In genomic region chr17:55086635-55087058, GRCh38 we compare ENCODE assay signal across 1 cellular context.
TF ChIP-seq lines count a peak whose summit lies in the region.

No MANE protein-coding gene starts in this region.

TF ChIP-seq in GM23338, 12 proteins besides CTCF, POLR2A, EP300 and RAD21 (continued from another document):
- TF ChIP-seq, protein P1, sequence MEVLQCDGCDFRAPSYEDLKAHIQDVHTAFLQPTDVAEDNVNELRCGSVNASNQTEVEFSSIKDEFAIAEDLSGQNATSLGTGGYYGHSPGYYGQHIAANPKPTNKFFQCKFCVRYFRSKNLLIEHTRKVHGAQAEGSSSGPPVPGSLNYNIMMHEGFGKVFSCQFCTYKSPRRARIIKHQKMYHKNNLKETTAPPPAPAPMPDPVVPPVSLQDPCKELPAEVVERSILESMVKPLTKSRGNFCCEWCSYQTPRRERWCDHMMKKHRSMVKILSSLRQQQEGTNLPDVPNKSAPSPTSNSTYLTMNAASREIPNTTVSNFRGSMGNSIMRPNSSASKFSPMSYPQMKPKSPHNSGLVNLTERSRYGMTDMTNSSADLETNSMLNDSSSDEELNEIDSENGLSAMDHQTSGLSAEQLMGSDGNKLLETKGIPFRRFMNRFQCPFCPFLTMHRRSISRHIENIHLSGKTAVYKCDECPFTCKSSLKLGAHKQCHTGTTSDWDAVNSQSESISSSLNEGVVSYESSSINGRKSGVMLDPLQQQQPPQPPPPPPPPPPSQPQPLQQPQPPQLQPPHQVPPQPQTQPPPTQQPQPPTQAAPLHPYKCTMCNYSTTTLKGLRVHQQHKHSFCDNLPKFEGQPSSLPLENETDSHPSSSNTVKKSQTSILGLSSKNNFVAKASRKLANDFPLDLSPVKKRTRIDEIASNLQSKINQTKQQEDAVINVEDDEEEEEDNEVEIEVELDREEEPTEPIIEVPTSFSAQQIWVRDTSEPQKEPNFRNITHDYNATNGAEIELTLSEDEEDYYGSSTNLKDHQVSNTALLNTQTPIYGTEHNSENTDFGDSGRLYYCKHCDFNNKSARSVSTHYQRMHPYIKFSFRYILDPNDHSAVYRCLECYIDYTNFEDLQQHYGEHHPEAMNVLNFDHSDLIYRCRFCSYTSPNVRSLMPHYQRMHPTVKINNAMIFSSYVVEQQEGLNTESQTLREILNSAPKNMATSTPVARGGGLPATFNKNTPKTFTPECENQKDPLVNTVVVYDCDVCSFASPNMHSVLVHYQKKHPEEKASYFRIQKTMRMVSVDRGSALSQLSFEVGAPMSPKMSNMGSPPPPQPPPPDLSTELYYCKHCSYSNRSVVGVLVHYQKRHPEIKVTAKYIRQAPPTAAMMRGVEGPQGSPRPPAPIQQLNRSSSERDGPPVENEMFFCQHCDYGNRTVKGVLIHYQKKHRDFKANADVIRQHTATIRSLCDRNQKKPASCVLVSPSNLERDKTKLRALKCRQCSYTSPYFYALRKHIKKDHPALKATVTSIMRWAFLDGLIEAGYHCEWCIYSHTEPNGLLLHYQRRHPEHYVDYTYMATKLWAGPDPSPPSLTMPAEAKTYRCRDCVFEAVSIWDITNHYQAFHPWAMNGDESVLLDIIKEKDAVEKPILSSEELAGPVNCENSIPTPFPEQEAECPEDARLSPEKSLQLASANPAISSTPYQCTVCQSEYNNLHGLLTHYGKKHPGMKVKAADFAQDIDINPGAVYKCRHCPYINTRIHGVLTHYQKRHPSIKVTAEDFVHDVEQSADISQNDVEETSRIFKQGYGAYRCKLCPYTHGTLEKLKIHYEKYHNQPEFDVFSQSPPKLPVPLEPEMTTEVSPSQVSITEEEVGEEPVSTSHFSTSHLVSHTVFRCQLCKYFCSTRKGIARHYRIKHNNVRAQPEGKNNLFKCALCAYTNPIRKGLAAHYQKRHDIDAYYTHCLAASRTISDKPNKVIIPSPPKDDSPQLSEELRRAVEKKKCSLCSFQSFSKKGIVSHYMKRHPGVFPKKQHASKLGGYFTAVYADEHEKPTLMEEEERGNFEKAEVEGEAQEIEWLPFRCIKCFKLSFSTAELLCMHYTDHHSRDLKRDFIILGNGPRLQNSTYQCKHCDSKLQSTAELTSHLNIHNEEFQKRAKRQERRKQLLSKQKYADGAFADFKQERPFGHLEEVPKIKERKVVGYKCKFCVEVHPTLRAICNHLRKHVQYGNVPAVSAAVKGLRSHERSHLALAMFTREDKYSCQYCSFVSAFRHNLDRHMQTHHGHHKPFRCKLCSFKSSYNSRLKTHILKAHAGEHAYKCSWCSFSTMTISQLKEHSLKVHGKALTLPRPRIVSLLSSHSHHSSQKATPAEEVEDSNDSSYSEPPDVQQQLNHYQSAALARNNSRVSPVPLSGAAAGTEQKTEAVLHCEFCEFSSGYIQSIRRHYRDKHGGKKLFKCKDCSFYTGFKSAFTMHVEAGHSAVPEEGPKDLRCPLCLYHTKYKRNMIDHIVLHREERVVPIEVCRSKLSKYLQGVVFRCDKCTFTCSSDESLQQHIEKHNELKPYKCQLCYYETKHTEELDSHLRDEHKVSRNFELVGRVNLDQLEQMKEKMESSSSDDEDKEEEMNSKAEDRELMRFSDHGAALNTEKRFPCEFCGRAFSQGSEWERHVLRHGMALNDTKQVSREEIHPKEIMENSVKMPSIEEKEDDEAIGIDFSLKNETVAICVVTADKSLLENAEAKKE (CRISPR knock-in tag; IDR thresholded peaks at IDR 0.05): no peak
- TF ChIP-seq STAT1 (IDR thresholded peaks at IDR 0.05; ENCODE audit: unreplicated experiment): no peak
- TF ChIP-seq NANOG (IDR thresholded peaks at IDR 0.05; ENCODE audit: borderline replicate concordance): no peak
- TF ChIP-seq, protein P2, sequence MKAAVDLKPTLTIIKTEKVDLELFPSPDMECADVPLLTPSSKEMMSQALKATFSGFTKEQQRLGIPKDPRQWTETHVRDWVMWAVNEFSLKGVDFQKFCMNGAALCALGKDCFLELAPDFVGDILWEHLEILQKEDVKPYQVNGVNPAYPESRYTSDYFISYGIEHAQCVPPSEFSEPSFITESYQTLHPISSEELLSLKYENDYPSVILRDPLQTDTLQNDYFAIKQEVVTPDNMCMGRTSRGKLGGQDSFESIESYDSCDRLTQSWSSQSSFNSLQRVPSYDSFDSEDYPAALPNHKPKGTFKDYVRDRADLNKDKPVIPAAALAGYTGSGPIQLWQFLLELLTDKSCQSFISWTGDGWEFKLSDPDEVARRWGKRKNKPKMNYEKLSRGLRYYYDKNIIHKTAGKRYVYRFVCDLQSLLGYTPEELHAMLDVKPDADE (IDR thresholded peaks at IDR 0.05): no peak
- no peak for TF ChIP-seq CREB1 (CRISPR knock-in tag; IDR thresholded peaks at IDR 0.05; ENCODE audit: low read depth)
- no peak for TF ChIP-seq REST (IDR thresholded peaks at IDR 0.05; ENCODE audit: unreplicated experiment)
- no peak for TF ChIP-seq ZNF331 (CRISPR knock-in tag; IDR thresholded peaks at IDR 0.05; ENCODE audit: low read depth)
- TF ChIP-seq EZH2 (IDR thresholded peaks at IDR 0.05; ENCODE audit: low read depth, unreplicated experiment): no peak
- no peak for TF ChIP-seq JUNB (IDR thresholded peaks at IDR 0.05; ENCODE audit: unreplicated experiment)
- TF ChIP-seq POLR2AphosphoS5 (IDR thresholded peaks at IDR 0.05; ENCODE audit: low read depth): no peak
- no peak for TF ChIP-seq ZNF114 (CRISPR knock-in tag; IDR thresholded peaks at IDR 0.05)
TF ChIP-seq in GM23338: peak in this region for 0.
